In the genomic region with DNA sequence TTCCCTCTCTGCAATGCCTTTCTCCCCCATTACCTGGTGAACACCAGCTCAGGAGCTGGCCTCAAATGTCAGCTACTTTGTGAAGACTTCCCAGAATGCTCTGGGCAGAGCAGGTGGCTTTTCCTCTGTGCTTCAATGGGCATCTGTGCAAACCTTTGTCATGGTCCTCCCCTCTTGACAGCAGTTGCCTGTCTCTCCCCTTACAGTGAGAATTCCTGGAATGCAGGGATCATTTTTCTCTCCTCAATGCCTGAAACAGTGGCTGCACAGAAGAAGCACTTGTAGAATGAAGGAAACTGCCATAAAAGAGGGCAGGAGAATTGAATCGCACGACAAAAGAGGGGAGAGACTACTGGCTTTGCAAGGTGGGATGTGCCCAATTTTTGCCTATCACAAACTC, we compare ENCODE assay signal across 29 cellular contexts.
"Had no signal": no experiment of that assay in that cellular context is flagged by ENCODE, and none has a peak within 500 bp of the region (broad histone marks: within the 10 kb centered on the region; RNA-seq: fewer than 3 reads in every experiment).

No MANE protein-coding gene starts in this region.

- H3K9me3 ChIP-seq: ascending aorta, MG63 had no signal

- H3K27ac ChIP-seq: ascending aorta, cardiac muscle cell, SK-N-MC had no signal

- H3K4me1 ChIP-seq: ascending aorta had no signal

- FAIRE-seq: colon, TTC549 had no signal

- ATAC-seq: activated naive CD4-positive, alpha-beta T cell treated with anti-CD3 and anti-CD28 coated beads, Interleukin-2, amount 50 U/mL, for 72 hours; activated naive CD8-positive, alpha-beta T cell treated with anti-CD3 and anti-CD28 coated beads, Interleukin-2, amount 50 U/mL, for 24 hours; activated T-cell treated with anti-CD3 and anti-CD28 coated beads, Interleukin-2, amount 50 U/mL, for 4 hours; Right ventricle myocardium inferior; T-cell had no signal

- H3K4me3 ChIP-seq: ascending aorta, cardiac muscle cell, MG63, SK-N-MC had no signal

- DNase-seq: activated B cell treated with CpG ODN at 0.5 μM for 24 hours; activated CD4-positive, alpha-beta memory T cell treated with anti-CD3 and anti-CD28 coated beads for 36 hours; activated CD4-positive, alpha-beta T cell treated with anti-CD3 and anti-CD28 coated beads for 1 hour; activated CD4-positive, alpha-beta T cell treated with anti-CD3 and anti-CD28 coated beads, Interleukin-2, amount 10 ng/mL, durations not matched to agents 24 days and 14 days; activated effector memory CD4-positive, alpha-beta T cell treated with anti-CD3 and anti-CD28 coated beads, Interleukin-2, amount 50 U/mL, for 16 hours; activated naive CD4-positive, alpha-beta T cell treated with Interleukin-2 at 50 U/mL for 16 hours; activated naive CD8-positive, alpha-beta T cell treated with anti-CD3 and anti-CD28 coated beads, Interleukin-2, amount 50 U/mL, for 24 hours; activated T-cell treated with anti-CD3 and anti-CD28 coated beads, Interleukin-2, amount 50 U/mL, for 4 hours; amniotic stem cell; MV-4-11; NCI-H1092 treated with DMSO at 0.1 percent for 48 hours; NCI-H1417 treated with DMSO at 0.1 percent for 48 hours; NCI-H1694 treated with DMSO at 0.1 percent for 48 hours; NCI-H2029 treated with DMSO at 0.1 percent for 48 hours; NCI-H345; NCI-H510A; NCI-H526 treated with DMSO at 0.1 percent for 48 hours; NCI-H82; T-cell; T-helper 2 cell; T1000 had no signal

- H3K27me3 ChIP-seq: ascending aorta, cardiac muscle cell, MG63 had no signal

- H3K36me3 ChIP-seq: MG63 had no signal
